Comparison of ENCODE assay signal across 31 cellular contexts in the genomic region with DNA sequence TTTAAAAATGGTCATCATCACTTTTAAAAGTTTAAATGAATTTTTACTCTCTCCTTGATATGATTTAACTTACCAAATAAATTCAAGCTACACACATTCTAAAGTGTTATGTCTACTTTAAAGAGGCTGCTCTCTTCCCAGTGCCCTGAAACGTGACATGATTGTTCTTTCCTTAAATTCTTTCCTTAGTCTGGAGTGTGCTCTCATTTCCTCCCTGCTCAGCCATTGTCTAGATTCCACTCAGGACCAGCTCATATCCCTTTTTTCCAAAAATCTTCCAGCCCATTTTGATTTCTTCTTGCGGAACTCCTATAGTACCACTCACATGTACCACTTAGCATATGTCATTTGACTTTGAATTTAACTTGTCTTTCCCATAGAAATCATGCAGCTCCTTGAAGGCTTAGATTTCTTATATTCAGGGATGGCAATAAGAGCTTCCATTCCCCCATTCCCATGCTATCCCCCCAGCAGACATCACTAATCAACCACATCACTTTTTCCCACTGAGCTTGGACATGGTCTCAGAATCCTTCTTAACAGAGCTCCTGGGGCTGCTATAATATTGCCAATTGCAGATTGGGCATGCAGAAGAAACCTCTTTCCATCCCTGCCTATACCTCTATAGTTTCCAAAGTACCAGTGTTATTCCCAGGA.
"Had no signal": no experiment of that assay in that cellular context is flagged by ENCODE, and none has a peak within 500 bp of the region (broad histone marks: within the 10 kb centered on the region; RNA-seq: fewer than 3 reads in every experiment).

No MANE protein-coding gene starts in this region.

- H3K4me3 ChIP-seq: ascending aorta, cardiac muscle cell had no signal

- H3K27ac ChIP-seq: ascending aorta, cardiac muscle cell, VCaP had no signal

- H3K36me3 ChIP-seq: ascending aorta, cardiac muscle cell had no signal

- H3K4me1 ChIP-seq: ascending aorta had no signal

- H3K27me3 ChIP-seq: ascending aorta, cardiac muscle cell had no signal

- H3K9me3 ChIP-seq: ascending aorta had no signal

- DNase-seq: activated B cell treated with CpG ODN at 0.5 μM for 24 hours; activated CD4-positive, alpha-beta memory T cell treated with anti-CD3 and anti-CD28 coated beads for 36 hours; activated CD4-positive, alpha-beta T cell treated with anti-CD3 and anti-CD28 coated beads for 4 hours; activated CD4-positive, alpha-beta T cell treated with anti-CD3 and anti-CD28 coated beads, Interleukin-2, amount 10 ng/mL, durations not matched to agents 24 days and 14 days; activated CD4-positive, alpha-beta T cell treated with anti-CD3 and anti-CD28 coated beads, Interleukin-2, amount 50 U/mL, for 1 hour; activated CD4-positive, alpha-beta T cell treated with anti-CD3 and anti-CD28 coated beads, Interleukin-2, amount 50 U/mL, for 4 hours; activated CD4-positive, CD25-positive, alpha-beta regulatory T cell treated with anti-CD3 and anti-CD28 coated beads, Interleukin-2, amount 50 U/mL, for 72 hours; activated CD8-positive, alpha-beta memory T cell treated with anti-CD3 and anti-CD28 coated beads, Interleukin-2, amount 50 U/mL, for 4 hours; activated CD8-positive, alpha-beta T cell treated with anti-CD3 and anti-CD28 coated beads for 36 hours; activated effector memory CD4-positive, alpha-beta T cell treated with anti-CD3 and anti-CD28 coated beads, Interleukin-2, amount 50 U/mL, for 16 hours; activated gamma-delta T cell treated with Interleukin-2 at 50 U/mL for 16 hours; activated naive CD4-positive, alpha-beta T cell; activated naive CD4-positive, alpha-beta T cell treated with anti-CD3 and anti-CD28 coated beads for 36 hours; activated naive CD4-positive, alpha-beta T cell treated with anti-CD3 and anti-CD28 coated beads, Interleukin-2, amount 50 U/mL, for 16 hours; activated naive CD8-positive, alpha-beta T cell treated with anti-CD3 and anti-CD28 coated beads for 36 hours; activated T-cell treated with anti-CD3 and anti-CD28 coated beads for 4 hours; activated T-cell treated with anti-CD3 and anti-CD28 coated beads, Interleukin-2, amount 50 U/mL, for 1 hour; activated T-cell treated with anti-CD3 and anti-CD28 coated beads, Interleukin-2, amount 50 U/mL, for 4 hours; activated T-cell treated with anti-CD3 and anti-CD28 coated beads, Interleukin-2, amount 50 U/mL, for 72 hours; amygdala; anterior cingulate cortex; caudate nucleus; cerebellar nuclear complex; T-helper 1 cell; T-helper 2 cell; T-helper 9 cell had no signal

- FAIRE-seq: bronchial epithelial cell, TTC549 had no signal
